ENCODE assay signal across 11 cellular contexts in the genomic region with DNA sequence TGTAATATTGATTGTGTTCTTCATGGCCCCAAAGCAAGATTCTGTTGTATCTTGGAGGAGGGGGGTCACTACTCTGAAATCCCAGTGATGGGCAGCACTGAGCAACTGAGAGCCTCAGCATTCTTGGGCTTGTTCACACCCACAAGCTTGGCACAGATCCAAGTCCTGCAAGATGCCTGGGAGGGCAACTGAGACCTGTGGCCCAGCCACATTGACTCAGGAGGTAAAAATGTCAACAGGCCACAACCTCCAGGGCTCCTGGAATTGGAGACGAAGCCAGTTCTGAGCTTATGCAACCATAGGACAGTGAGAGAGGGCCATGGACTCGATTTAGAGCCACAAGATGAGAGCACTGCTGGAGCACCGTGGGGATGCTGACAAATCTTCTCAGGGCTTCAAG. TPM values are rescaled to one million over a fixed set of nuclear protein-coding genes. Genes with fewer than 3 reads are reported as not detected.
DNase-seq lines count a peak whose midpoint lies in the region; ATAC-seq, FAIRE-seq and TF ChIP-seq lines count a peak whose summit lies in the region.
"Had no signal": no experiment of that assay in that cellular context is flagged by ENCODE, and none has a peak within 500 bp of the region (broad histone marks: within the 10 kb centered on the region; RNA-seq: fewer than 3 reads in every experiment).

No MANE protein-coding gene starts in this region.

- H3K9me3 ChIP-seq in K562 (replicated peaks; ENCODE audit: control insufficient read depth, insufficient read depth, low read depth, low read length) (no peaks in the 10 kb centered on the region), esophagus muscularis mucosa (peaks cover 0 to 13% (median 4%) of the 10 kb centered on the region in 4 donors), vagina (no peaks in the 10 kb centered on the region)

- no peak overlapping the region for H3K4me2 ChIP-seq in K562 (ENCODE audit: insufficient read depth, low read length)

- in situ Hi-C loops in K562 (cut with MboI), result no loop called here

- no peak for FAIRE-seq in K562 (lab: Jason Lieb, UNC)
- FAIRE-seq: endometrium had no signal

- TF ChIP-seq EP300 in K562 (IDR thresholded peaks at IDR 0.05; ENCODE audit: low read length), result no peak
- TF ChIP-seq EP300 in esophagus muscularis mucosa (IDR thresholded peaks at IDR 0.05), result no peak

- CTCF ChIA-PET in K562 (lab: Yijun Ruan, JAX; ENCODE audit: low intra/inter-chr PET ratio), result no interaction called here

- H3K4me3 ChIP-seq in AG09309 (ENCODE audit: control insufficient read depth, low read depth, low read length), result no peak overlapping the region
- H3K4me3 ChIP-seq in K562, result no peak overlapping the region
- H3K4me3 ChIP-seq in kidney epithelial cell (ENCODE audit: low read depth, low read length), result no peak overlapping the region
- no peak overlapping the region for H3K4me3 ChIP-seq in esophagus muscularis mucosa
- no peak overlapping the region for H3K4me3 ChIP-seq in vagina
- H3K4me3 ChIP-seq: left lung, right atrium auricular region had no signal

- no peaks in the 10 kb centered on the region for H4K20me1 ChIP-seq in K562 (replicated peaks; ENCODE audit: control insufficient read depth, insufficient read depth, low read length)

- DNase-seq in AG09309 (ENCODE audit: low read depth) (peak; percentile 38), HS-5 (ENCODE audit: low read depth) (peak; percentile 70), K562 (ENCODE audit: extremely low read depth in 1 of 4, low spot score in 3 of 4) (no peak), kidney epithelial cell (ENCODE audit: low read depth) (peak; percentile 75), esophagus muscularis mucosa (ENCODE audit: extremely low spot score) (no peak), vagina (ENCODE audit: extremely low spot score in 2 of 2) (no peak), NCI-H2171 (lab: John Stamatoyannopoulos, UW) (no peak)
- DNase-seq: left lung had no signal

- no peaks in the 10 kb centered on the region for H3K79me2 ChIP-seq in K562 (ENCODE audit: control insufficient read depth, insufficient read depth, low read length)

- POLR2A ChIA-PET in K562 (lab: Yijun Ruan, JAX), result no interaction called here

- H3K4me1 ChIP-seq in K562 (replicated peaks in 1 of 2; ENCODE audit: control insufficient read depth in 2 of 2, insufficient read depth in 2 of 2, low read length in 2 of 2) (no peaks in the 10 kb centered on the region), esophagus muscularis mucosa (peaks cover 9 to 24% (median 23%) of the 10 kb centered on the region in 4 donors), vagina (peaks cover 21% of the 10 kb centered on the region)

- intact Hi-C loops in K562 (cut with micrococcal nuclease), result no loop called here
- intact Hi-C loops in esophagus muscularis mucosa (cut with DNase I), result loop anchor here (10.0 kb wide), 1 partner anchor 123 kb away; no protein-coding TSS in a partner anchor
- intact Hi-C loops in vagina (cut with DNase I), result no loop called here

- H3K36me3 ChIP-seq in K562 (ENCODE audit: control insufficient read depth, insufficient read depth, low read length) (no peaks in the 10 kb centered on the region), kidney epithelial cell (ENCODE audit: control insufficient read depth, insufficient read depth, low read length) (no peaks in the 10 kb centered on the region), esophagus muscularis mucosa (no peaks in the 10 kb centered on the region), vagina (no peaks in the 10 kb centered on the region)
- H3K36me3 ChIP-seq: left lung, right atrium auricular region had no signal

- TF ChIP-seq POLR2A in K562 (conservative IDR thresholded peaks at IDR 0.05) (no peak), esophagus muscularis mucosa (IDR thresholded peaks at IDR 0.05; ENCODE audit: low read depth) (no peak), vagina (IDR thresholded peaks at IDR 0.05) (no peak)

- no peaks in the 10 kb centered on the region for H3K9me1 ChIP-seq in K562 (ENCODE audit: control insufficient read depth, insufficient read depth, low read length)

- ATAC-seq in K562 (no peak), GM21529 (IDR thresholded peaks at IDR 0.05; ENCODE audit: unreplicated experiment) (no peak)
- ATAC-seq: left lung had no signal

- no peak overlapping the region for H2AFZ ChIP-seq in K562 (ENCODE audit: low read depth, low read length)

- TF ChIP-seq CTCF in AG09309 (IDR thresholded peaks at IDR 0.05; ENCODE audit: control insufficient read depth, insufficient read depth, low read depth, low read length, missing control alignments) (peak; percentile 34), K562 (IDR thresholded peaks at IDR 0.05 in 2 of 3, conservative IDR thresholded peaks at IDR 0.05 in 1 of 3; ENCODE audit: insufficient read depth in 2 of 3, low read depth in 1 of 3, low read length in 3 of 3) (no peak), kidney epithelial cell (IDR thresholded peaks at IDR 0.05; ENCODE audit: insufficient read depth, low read length, poor library complexity, severe bottlenecking) (peak; percentile 32), esophagus muscularis mucosa (IDR thresholded peaks at IDR 0.05) (no peak), vagina (IDR thresholded peaks at IDR 0.05) (no peak)

- BruUV-seq in K562 (replicated peaks; lab: Mats Ljungman, UMichigan), result no TSS peak

- 6% methylated on average over 3 of the region's 3 CpGs for WGBS in K562 (ENCODE audit: insufficient coverage, low coverage, missing lambda C conversion rate)
- 78% methylated on average over 3 of the region's 3 CpGs for WGBS in esophagus muscularis mucosa

- TF ChIP-seq RAD21 in K562 (CRISPR knock-in tag; conservative IDR thresholded peaks at IDR 0.05 in 1 of 2, IDR thresholded peaks at IDR 0.05 in 1 of 2), result no peak

- H3K27me3 ChIP-seq in K562 (ENCODE audit: control insufficient read depth in 2 of 2, insufficient read depth in 2 of 2, low read length in 2 of 2) (no peaks in the 10 kb centered on the region), kidney epithelial cell (ENCODE audit: control insufficient read depth, insufficient read depth, low read length) (no peaks in the 10 kb centered on the region), esophagus muscularis mucosa (no peaks in the 10 kb centered on the region), vagina (no peaks in the 10 kb centered on the region)
- H3K27me3 ChIP-seq: right atrium auricular region had no signal

- no peak overlapping the region for H3K27ac ChIP-seq in K562 (ENCODE audit: extremely low read depth, low read depth, low read length)
- H3K27ac ChIP-seq in esophagus muscularis mucosa (replicated peaks in 1 of 4), result no peak overlapping the region
- H3K27ac ChIP-seq in vagina, result no peak overlapping the region
- H3K27ac ChIP-seq: left lung, right atrium auricular region had no signal

- H3K9ac ChIP-seq in K562 (ENCODE audit: insufficient read depth in 1 of 2, low read depth in 2 of 2, low read length in 2 of 2), result no peak overlapping the region

TF ChIP-seq in K562, 482 proteins besides CTCF, POLR2A, EP300 and RAD21:
- peak; percentile 58; the same call in 1 of the 2 replicates for TF ChIP-seq NFIC (IDR thresholded peaks at IDR 0.05)
- TF ChIP-seq, protein P1, sequence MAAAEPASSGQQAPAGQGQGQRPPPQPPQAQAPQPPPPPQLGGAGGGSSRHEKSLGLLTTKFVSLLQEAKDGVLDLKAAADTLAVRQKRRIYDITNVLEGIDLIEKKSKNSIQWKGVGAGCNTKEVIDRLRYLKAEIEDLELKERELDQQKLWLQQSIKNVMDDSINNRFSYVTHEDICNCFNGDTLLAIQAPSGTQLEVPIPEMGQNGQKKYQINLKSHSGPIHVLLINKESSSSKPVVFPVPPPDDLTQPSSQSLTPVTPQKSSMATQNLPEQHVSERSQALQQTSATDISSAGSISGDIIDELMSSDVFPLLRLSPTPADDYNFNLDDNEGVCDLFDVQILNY (CRISPR knock-in tag; IDR thresholded peaks at IDR 0.05), result no peak
TF ChIP-seq in K562: peak in this region for 1.

RNA-seq across cellular contexts. Expression of a gene that starts 3.1 kb away (rescaled TPM):
- not detected in 2 replicates for total RNA-seq in K562 (2011; cell fraction: chromatin; rRNA removed; ENCODE audit: low replicate concordance)
- not detected in 2 replicates for total RNA-seq in K562 (2011; cell fraction: nucleolus; rRNA removed)
- total RNA-seq in K562 (2011; cell fraction: nucleoplasm; rRNA removed), result not detected in 2 replicates
- total RNA-seq in K562 (2014; rRNA removed) (not detected in 2 replicates), K562 (2014; rRNA removed; fragmentation: Illumina TruSeq; extraction: Trizol) (not detected in 2 replicates), K562 (2015; rRNA removed; fragmentation: Illumina TruSeq; extraction: Trizol) (not detected in 2 replicates), K562 (2021) (0.27 and 0.31 TPM in 2 replicates), kidney epithelial cell (39.5 and 45.4 TPM in 2 replicates), esophagus muscularis mucosa (10 to 100 TPM; 41.4 to 60.3 (median 55.3) TPM), vagina (64.6 TPM)
- polyA plus RNA-seq in K562 (2011; rRNA removed) (not detected in 2 replicates), K562 (2014; fragmentation: Illumina TruSeq; extraction: Trizol) (not detected in 2 replicates), K562 (2014; fragmentation: Nextera tagmentation; extraction: Ambion mirVana) (not detected), K562 (2014; rRNA removed) (not detected in 2 replicates)
- polyA plus RNA-seq in K562 (2011; cell fraction: cytosol; rRNA removed), result not detected in 2 replicates
- polyA plus RNA-seq in K562 (2011; cell fraction: nucleus; rRNA removed), result not detected in 2 replicates
- not detected in 2 replicates for polyA plus RNA-seq in K562 (2012)
- not detected in 2 replicates for polyA minus RNA-seq in K562 (2011; rRNA and poly(A)+ RNA removed)
- polyA minus RNA-seq in K562 (2011; cell fraction: cytosol; rRNA and poly(A)+ RNA removed), result not detected in 2 replicates
- polyA minus RNA-seq in K562 (2011; cell fraction: nucleus; rRNA and poly(A)+ RNA removed), result not detected in 2 replicates

Comparison
In these comparisons a context has a peak if more than half of its experiments do, and no peak if none do; other contexts are left out.
1. DNase-seq: peak in AG09309 (single experiment), HS-5 (single experiment) and kidney epithelial cell (single experiment); none in K562 (0 of 4), esophagus muscularis mucosa (single experiment), vagina (0 of 2) and NCI-H2171 (single experiment).
2. CTCF ChIP-seq: peak in AG09309 (single experiment) and kidney epithelial cell (single experiment); none in K562 (0 of 3), esophagus muscularis mucosa (0 of 3) and vagina (0 of 3).
3. RNA of a gene that starts 3.1 kb away (total RNA-seq): 64.6 TPM in vagina (single experiment), 41.4 to 60.3 TPM in esophagus muscularis mucosa and 39.5 to 45.4 TPM in kidney epithelial cell; 0.27 to 0.31 TPM in K562; every median in the first group is over 10 times any median in the second.